In the genomic region with DNA sequence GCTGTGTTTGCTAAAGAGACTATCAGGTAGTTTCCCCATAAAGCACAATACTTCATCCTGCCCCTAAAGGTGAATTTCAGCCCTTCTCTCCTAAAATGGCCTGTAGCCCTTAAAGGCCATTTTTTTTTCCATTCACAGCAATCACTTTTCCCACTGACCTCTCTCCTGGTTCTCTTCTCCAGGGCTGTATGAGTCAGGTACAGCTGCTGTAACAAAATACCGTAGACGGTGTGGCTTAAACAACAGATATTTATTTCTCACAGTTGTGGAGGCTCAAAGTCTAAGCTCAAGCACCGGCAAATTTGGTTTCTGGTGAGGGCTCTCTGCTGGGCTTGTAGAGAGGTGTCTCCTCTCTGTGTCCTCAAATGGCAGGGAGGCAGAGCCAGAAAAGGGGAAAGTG, we compare ENCODE assay signal across 8 cellular contexts.
"Had no signal": no experiment of that assay in that cellular context is flagged by ENCODE, and none has a peak within 500 bp of the region (broad histone marks: within the 10 kb centered on the region; RNA-seq: fewer than 3 reads in every experiment).

No MANE protein-coding gene starts in this region.

- FAIRE-seq: G401.6, GM12878, GM12891, GM12892, GM18507, GM19239 had no signal

- DNase-seq: GDM1, GF-D8 had no signal

- ATAC-seq: GM12878 had no signal

- H3K4me3 ChIP-seq: GM12878 had no signal
